1 cellular context compared by ENCODE assay signal in the genomic region with DNA sequence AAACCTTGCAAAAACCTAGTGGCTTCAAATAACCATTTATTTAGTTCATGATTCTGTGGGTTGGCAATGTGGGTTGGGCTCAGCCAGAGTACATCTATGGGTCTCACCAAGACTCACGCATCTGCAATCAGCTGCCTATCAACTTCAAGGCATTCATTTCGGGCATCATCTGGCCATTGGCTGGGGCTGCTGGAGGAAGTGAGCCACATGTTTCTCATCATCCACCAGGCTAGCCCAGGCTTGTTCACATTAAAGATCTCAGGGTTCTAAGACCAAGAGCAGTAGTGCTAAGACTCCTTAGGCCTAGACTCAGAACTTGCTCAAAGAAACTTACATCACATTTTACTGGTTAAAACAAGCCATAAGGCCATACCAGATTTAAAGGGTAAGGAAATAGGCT.
TF ChIP-seq lines count a peak whose summit lies in the region.

No MANE protein-coding gene starts in this region.

TF ChIP-seq in GM23338, 12 proteins besides CTCF, POLR2A, EP300 and RAD21 (continued from another document):
- TF ChIP-seq, protein P1, sequence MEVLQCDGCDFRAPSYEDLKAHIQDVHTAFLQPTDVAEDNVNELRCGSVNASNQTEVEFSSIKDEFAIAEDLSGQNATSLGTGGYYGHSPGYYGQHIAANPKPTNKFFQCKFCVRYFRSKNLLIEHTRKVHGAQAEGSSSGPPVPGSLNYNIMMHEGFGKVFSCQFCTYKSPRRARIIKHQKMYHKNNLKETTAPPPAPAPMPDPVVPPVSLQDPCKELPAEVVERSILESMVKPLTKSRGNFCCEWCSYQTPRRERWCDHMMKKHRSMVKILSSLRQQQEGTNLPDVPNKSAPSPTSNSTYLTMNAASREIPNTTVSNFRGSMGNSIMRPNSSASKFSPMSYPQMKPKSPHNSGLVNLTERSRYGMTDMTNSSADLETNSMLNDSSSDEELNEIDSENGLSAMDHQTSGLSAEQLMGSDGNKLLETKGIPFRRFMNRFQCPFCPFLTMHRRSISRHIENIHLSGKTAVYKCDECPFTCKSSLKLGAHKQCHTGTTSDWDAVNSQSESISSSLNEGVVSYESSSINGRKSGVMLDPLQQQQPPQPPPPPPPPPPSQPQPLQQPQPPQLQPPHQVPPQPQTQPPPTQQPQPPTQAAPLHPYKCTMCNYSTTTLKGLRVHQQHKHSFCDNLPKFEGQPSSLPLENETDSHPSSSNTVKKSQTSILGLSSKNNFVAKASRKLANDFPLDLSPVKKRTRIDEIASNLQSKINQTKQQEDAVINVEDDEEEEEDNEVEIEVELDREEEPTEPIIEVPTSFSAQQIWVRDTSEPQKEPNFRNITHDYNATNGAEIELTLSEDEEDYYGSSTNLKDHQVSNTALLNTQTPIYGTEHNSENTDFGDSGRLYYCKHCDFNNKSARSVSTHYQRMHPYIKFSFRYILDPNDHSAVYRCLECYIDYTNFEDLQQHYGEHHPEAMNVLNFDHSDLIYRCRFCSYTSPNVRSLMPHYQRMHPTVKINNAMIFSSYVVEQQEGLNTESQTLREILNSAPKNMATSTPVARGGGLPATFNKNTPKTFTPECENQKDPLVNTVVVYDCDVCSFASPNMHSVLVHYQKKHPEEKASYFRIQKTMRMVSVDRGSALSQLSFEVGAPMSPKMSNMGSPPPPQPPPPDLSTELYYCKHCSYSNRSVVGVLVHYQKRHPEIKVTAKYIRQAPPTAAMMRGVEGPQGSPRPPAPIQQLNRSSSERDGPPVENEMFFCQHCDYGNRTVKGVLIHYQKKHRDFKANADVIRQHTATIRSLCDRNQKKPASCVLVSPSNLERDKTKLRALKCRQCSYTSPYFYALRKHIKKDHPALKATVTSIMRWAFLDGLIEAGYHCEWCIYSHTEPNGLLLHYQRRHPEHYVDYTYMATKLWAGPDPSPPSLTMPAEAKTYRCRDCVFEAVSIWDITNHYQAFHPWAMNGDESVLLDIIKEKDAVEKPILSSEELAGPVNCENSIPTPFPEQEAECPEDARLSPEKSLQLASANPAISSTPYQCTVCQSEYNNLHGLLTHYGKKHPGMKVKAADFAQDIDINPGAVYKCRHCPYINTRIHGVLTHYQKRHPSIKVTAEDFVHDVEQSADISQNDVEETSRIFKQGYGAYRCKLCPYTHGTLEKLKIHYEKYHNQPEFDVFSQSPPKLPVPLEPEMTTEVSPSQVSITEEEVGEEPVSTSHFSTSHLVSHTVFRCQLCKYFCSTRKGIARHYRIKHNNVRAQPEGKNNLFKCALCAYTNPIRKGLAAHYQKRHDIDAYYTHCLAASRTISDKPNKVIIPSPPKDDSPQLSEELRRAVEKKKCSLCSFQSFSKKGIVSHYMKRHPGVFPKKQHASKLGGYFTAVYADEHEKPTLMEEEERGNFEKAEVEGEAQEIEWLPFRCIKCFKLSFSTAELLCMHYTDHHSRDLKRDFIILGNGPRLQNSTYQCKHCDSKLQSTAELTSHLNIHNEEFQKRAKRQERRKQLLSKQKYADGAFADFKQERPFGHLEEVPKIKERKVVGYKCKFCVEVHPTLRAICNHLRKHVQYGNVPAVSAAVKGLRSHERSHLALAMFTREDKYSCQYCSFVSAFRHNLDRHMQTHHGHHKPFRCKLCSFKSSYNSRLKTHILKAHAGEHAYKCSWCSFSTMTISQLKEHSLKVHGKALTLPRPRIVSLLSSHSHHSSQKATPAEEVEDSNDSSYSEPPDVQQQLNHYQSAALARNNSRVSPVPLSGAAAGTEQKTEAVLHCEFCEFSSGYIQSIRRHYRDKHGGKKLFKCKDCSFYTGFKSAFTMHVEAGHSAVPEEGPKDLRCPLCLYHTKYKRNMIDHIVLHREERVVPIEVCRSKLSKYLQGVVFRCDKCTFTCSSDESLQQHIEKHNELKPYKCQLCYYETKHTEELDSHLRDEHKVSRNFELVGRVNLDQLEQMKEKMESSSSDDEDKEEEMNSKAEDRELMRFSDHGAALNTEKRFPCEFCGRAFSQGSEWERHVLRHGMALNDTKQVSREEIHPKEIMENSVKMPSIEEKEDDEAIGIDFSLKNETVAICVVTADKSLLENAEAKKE (CRISPR knock-in tag; IDR thresholded peaks at IDR 0.05), result no peak
- TF ChIP-seq CREB1 (CRISPR knock-in tag; IDR thresholded peaks at IDR 0.05; ENCODE audit: low read depth), result no peak
- TF ChIP-seq, protein P2, sequence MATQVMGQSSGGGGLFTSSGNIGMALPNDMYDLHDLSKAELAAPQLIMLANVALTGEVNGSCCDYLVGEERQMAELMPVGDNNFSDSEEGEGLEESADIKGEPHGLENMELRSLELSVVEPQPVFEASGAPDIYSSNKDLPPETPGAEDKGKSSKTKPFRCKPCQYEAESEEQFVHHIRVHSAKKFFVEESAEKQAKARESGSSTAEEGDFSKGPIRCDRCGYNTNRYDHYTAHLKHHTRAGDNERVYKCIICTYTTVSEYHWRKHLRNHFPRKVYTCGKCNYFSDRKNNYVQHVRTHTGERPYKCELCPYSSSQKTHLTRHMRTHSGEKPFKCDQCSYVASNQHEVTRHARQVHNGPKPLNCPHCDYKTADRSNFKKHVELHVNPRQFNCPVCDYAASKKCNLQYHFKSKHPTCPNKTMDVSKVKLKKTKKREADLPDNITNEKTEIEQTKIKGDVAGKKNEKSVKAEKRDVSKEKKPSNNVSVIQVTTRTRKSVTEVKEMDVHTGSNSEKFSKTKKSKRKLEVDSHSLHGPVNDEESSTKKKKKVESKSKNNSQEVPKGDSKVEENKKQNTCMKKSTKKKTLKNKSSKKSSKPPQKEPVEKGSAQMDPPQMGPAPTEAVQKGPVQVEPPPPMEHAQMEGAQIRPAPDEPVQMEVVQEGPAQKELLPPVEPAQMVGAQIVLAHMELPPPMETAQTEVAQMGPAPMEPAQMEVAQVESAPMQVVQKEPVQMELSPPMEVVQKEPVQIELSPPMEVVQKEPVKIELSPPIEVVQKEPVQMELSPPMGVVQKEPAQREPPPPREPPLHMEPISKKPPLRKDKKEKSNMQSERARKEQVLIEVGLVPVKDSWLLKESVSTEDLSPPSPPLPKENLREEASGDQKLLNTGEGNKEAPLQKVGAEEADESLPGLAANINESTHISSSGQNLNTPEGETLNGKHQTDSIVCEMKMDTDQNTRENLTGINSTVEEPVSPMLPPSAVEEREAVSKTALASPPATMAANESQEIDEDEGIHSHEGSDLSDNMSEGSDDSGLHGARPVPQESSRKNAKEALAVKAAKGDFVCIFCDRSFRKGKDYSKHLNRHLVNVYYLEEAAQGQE (IDR thresholded peaks at IDR 0.05; ENCODE audit: unreplicated experiment), result no peak
- TF ChIP-seq ZNF114 (CRISPR knock-in tag; IDR thresholded peaks at IDR 0.05), result no peak
TF ChIP-seq in GM23338: peak in this region for 0.
